ENCODE assay signal across 8 cellular contexts in genomic region chr17:82320956-82321927, GRCh38. TPM values are rescaled to one million over a fixed set of nuclear protein-coding genes. Genes with fewer than 3 reads are reported as not detected.
DNase-seq lines count a peak whose midpoint lies in the region; FAIRE-seq and TF ChIP-seq lines count a peak whose summit lies in the region.

No MANE protein-coding gene starts in this region.

- peak; percentile 89 to 98 (median 94) for TF ChIP-seq CTCF in esophagus squamous epithelium (IDR thresholded peaks at IDR 0.05)

- H3K27me3 ChIP-seq in MG63 = no peaks in the 10 kb centered on the region; the same call in 1 of the 2 replicates
- H3K27me3 ChIP-seq in esophagus squamous epithelium = peaks cover 0 to 76% (median 0%) of the 10 kb centered on the region in 4 donors
- H3K27me3 ChIP-seq in small intestine (ENCODE audit: control insufficient read depth in 2 of 2, insufficient read depth in 2 of 2, low read length in 2 of 2) = no peaks in the 10 kb centered on the region

- no peak for TF ChIP-seq POLR2A in esophagus squamous epithelium (IDR thresholded peaks at IDR 0.05)

- H3K4me3 ChIP-seq in MG63 = no peak overlapping the region
- peak overlapping the region in 2 of 4 donors; percentile 25 to 29 for H3K4me3 ChIP-seq in esophagus squamous epithelium
- peak overlapping the region in 1 of 2 donors; percentile 27 for H3K4me3 ChIP-seq in small intestine (ENCODE audit: low read depth in 1 of 2, low read length in 2 of 2)

- intact Hi-C loops in esophagus squamous epithelium (cut with DNase I) = loop anchor here (5.0 kb wide), 1 partner anchor 84 kb away; no protein-coding TSS in a partner anchor

- DNase-seq in CD1c-positive myeloid dendritic cell (ENCODE audit: extremely low spot score) (peak; percentile 51), MG63 (peak; percentile 26), esophagus squamous epithelium (lab: John Stamatoyannopoulos, UW) (no peak), small intestine (peak; percentile 36), midbrain (lab: John Stamatoyannopoulos, UW) (no peak), NCI-H2227 (lab: John Stamatoyannopoulos, UW; ENCODE audit: unreplicated experiment) (no peak)
- DNase-seq in activated CD8-positive, alpha-beta memory T cell treated with anti-CD3 and anti-CD28 coated beads, Interleukin-2, amount 50 U/mL, for 4 hours = peak; percentile 88
- no peak for DNase-seq in NK-92 treated with Interleukin-12 subunit alpha and Interleukin-12 subunit beta, amount 100 ng/mL, for 24 hours (lab: John Stamatoyannopoulos, UW)

- no peak for FAIRE-seq in small intestine (lab: Jason Lieb, UNC)

- H3K27ac ChIP-seq in esophagus squamous epithelium = no peak overlapping the region
- peak overlapping the region in 1 of 2 donors; percentile 22 for H3K27ac ChIP-seq in small intestine (ENCODE audit: low read depth in 1 of 2, low read length in 1 of 2)

- H3K4me1 ChIP-seq in esophagus squamous epithelium (peaks cover 0 to 27% (median 6%) of the 10 kb centered on the region in 3 donors), small intestine (ENCODE audit: control insufficient read depth in 2 of 2, insufficient read depth in 1 of 2, low read depth in 1 of 2, low read length in 1 of 2) (no peaks in the 10 kb centered on the region)

- WGBS in esophagus squamous epithelium, 2 donors = 44 to 56% methylated on average over 20 to 31 of the region's 65 CpGs
- WGBS in small intestine, 3 donors = 28 to 41% (median 28%) methylated on average over 62 to 65 of the region's 65 CpGs

- H3K36me3 ChIP-seq in MG63 = no peaks in the 10 kb centered on the region
- H3K36me3 ChIP-seq in esophagus squamous epithelium = no peaks in the 10 kb centered on the region
- H3K36me3 ChIP-seq in small intestine (ENCODE audit: control insufficient read depth in 2 of 2, insufficient read depth in 2 of 2, low read length in 2 of 2) = no peaks in the 10 kb centered on the region

- H3K9me3 ChIP-seq in MG63 = no peaks in the 10 kb centered on the region
- H3K9me3 ChIP-seq in esophagus squamous epithelium = no peaks in the 10 kb centered on the region
- no peaks in the 10 kb centered on the region for H3K9me3 ChIP-seq in small intestine (ENCODE audit: control insufficient read depth, low read depth)

RNA-seq across cellular contexts. Expression of gene CD7, which starts 3.8 kb away (rescaled TPM):
- not detected in 2 replicates for total RNA-seq in MG63 (2014; rRNA removed; shearing (Covaris generic); ENCODE audit: low replicate concordance)
- total RNA-seq in esophagus squamous epithelium = 1 to 10 TPM; 3.0 to 4.4 (median 4.1) TPM
- polyA plus RNA-seq in small intestine = 10 to 100 TPM in 1 of 3 donors, 1 to 10 TPM in 2; 3.4 to 10.8 (median 6.5) TPM

RNA-seq across cellular contexts. Expression of gene SECTM1, which starts 12.3 kb away (rescaled TPM):
- 2.7 and 25.9 TPM in 2 replicates for total RNA-seq in MG63 (2014; rRNA removed; shearing (Covaris generic); ENCODE audit: low replicate concordance)
- 10 to 100 TPM in 1 of 4 donors, 1 to 10 TPM in 3; 4.3 to 19.5 (median 6.5) TPM for total RNA-seq in esophagus squamous epithelium
- 10 to 100 TPM; 14.0 to 81.9 (median 38.2) TPM for polyA plus RNA-seq in small intestine

RNA-seq across cellular contexts. Expression of gene TEX19, which starts 37.8 kb away (rescaled TPM):
- 2.3 TPM in 1 of 2 replicates, not detected in the other for total RNA-seq in MG63 (2014; rRNA removed; shearing (Covaris generic); ENCODE audit: low replicate concordance)
- not detected for total RNA-seq in esophagus squamous epithelium
- polyA plus RNA-seq in small intestine = under 1 TPM in 1 of 3 donors, not detected in 2; 0.07 TPM

RNA-seq across cellular contexts. Expression of gene CSNK1D, which starts 47.7 kb away (rescaled TPM):
- 60.2 and 104 TPM in 2 replicates for total RNA-seq in MG63 (2014; rRNA removed; shearing (Covaris generic); ENCODE audit: low replicate concordance)
- total RNA-seq in esophagus squamous epithelium = 100 to 1,000 TPM in 1 of 4 donors, 10 to 100 TPM in 3; 24.6 to 102 (median 57.1) TPM
- polyA plus RNA-seq in small intestine = 100 to 1,000 TPM; 111 to 148 (median 146) TPM

RNA-seq across cellular contexts. Expression of gene UTS2R, which starts 50.3 kb away (rescaled TPM):
- total RNA-seq in MG63 (2014; rRNA removed; shearing (Covaris generic); ENCODE audit: low replicate concordance) = not detected in 2 replicates
- total RNA-seq in esophagus squamous epithelium = not detected
- polyA plus RNA-seq in small intestine = not detected

Comparison
In these comparisons a context has a peak if more than half of its experiments do, and no peak if none do; other contexts are left out.
1. DNase-seq: peak in CD1c-positive myeloid dendritic cell (single experiment), MG63 (single experiment), activated CD8-positive, alpha-beta memory T cell treated with anti-CD3 and anti-CD28 coated beads, Interleukin-2, amount 50 U/mL, for 4 hours (single experiment) and small intestine (single experiment); none in esophagus squamous epithelium (single experiment), midbrain (single experiment), NK-92 treated with Interleukin-12 subunit alpha and Interleukin-12 subunit beta, amount 100 ng/mL, for 24 hours (single experiment) and NCI-H2227 (single experiment).